2 cellular contexts compared by ENCODE assay signal in the genomic region with DNA sequence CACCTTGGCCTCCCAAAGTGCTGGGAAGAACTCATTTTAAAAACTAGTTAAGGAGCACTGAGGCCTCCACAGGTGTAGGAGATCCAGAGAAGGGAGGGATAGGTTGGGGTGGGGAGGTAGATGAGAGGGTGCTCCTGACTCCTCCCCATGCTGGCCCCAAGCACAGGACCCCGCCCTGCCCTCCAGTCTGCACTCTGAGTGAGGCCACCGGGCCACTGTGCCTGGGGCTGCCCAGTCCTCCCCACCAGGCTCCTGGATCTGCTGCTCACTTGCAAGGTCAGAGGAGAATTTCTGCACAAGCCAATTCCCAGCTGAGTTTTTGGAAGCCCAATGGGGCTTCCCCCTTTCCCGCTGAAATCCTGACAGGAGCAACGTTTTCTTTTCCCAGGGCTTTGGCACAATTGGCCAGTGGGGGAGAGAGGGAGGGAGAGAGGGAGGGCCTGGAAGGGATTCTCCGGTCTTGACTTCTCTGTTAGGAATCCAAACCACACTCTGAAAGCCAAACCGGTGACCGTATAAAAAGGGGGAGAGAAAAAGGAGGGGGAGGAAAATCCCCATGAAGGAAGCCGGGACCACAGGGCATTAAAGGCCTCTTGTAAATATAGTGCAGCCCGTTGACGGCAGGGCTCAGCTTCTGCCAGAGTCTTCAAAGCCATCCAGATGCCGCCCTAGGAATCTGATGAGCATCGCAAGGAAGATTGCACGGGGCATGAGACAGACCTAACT.
TF ChIP-seq lines count a peak whose summit lies in the region.

No MANE protein-coding gene starts in this region.

TF ChIP-seq in IMR-90, 13 proteins besides CTCF, POLR2A, EP300 and RAD21 (continued from another document):
- peak; percentile 64; the same call in 1 of the 2 replicates for TF ChIP-seq BHLHE40 (IDR thresholded peaks at IDR 0.05; ENCODE audit: low read depth, low read length)
- TF ChIP-seq FOS (IDR thresholded peaks at IDR 0.05; ENCODE audit: low read depth, low read length) = peak; percentile 39
- TF ChIP-seq MAZ (IDR thresholded peaks at IDR 0.05; ENCODE audit: borderline replicate concordance, low read depth, low read length) = peak; percentile 94; the same call in 1 of the 2 replicates
- no peak for TF ChIP-seq SMC3 (IDR thresholded peaks at IDR 0.05; ENCODE audit: low read depth, low read length)
- peak; percentile 40 for TF ChIP-seq RCOR1 (IDR thresholded peaks at IDR 0.05; ENCODE audit: insufficient replicate concordance, low read length)
TF ChIP-seq in IMR-90: peak in this region for 4.

TF ChIP-seq in HepG2, 621 proteins besides CTCF, POLR2A, EP300 and RAD21:
- TF ChIP-seq SETDB1 (CRISPR knock-in tag; IDR thresholded peaks at IDR 0.05; ENCODE audit: borderline replicate concordance) (no peak), ZNF263 (CRISPR knock-in tag; IDR thresholded peaks at IDR 0.05) (0 out of 2 replicates have a peak, but pooled peaks have one; percentile 24)
